18 cellular contexts compared by ENCODE assay signal in genomic region chr3:108410531-108410984, GRCh38.
"Had no signal": no experiment of that assay in that cellular context is flagged by ENCODE, and none has a peak within 500 bp of the region (broad histone marks: within the 10 kb centered on the region; RNA-seq: fewer than 3 reads in every experiment).

No MANE protein-coding gene starts in this region.

- H3K4me3 ChIP-seq: breast epithelium, esophagus muscularis mucosa, thoracic aorta, uterus had no signal

- ATAC-seq: activated T-cell treated with anti-CD3 and anti-CD28 coated beads, Interleukin-2, amount 50 U/mL, for 4 hours; natural killer cell; sciatic nerve; stimulated activated naive CD8-positive, alpha-beta T cell treated with anti-CD3 and anti-CD28 coated beads, Interleukin-15, Interleukin-2, amounts not matched to agents 100 U/mL and 50 U/mL, for 24 hours had no signal

- H3K9me3 ChIP-seq: breast epithelium, esophagus muscularis mucosa, thoracic aorta, uterus had no signal

- H3K4me1 ChIP-seq: uterus had no signal

- H3K27ac ChIP-seq: breast epithelium, esophagus muscularis mucosa, thoracic aorta, uterus had no signal

- H3K27me3 ChIP-seq: breast epithelium, esophagus muscularis mucosa, uterus had no signal

- FAIRE-seq: endometrium had no signal

- H3K36me3 ChIP-seq: breast epithelium, esophagus muscularis mucosa, thoracic aorta, uterus had no signal

- DNase-seq: activated CD4-positive, alpha-beta memory T cell treated with anti-CD3 and anti-CD28 coated beads for 36 hours; activated effector memory CD4-positive, alpha-beta T cell treated with anti-CD3 and anti-CD28 coated beads, Interleukin-2, amount 50 U/mL, for 16 hours; activated T-cell treated with anti-CD3 and anti-CD28 coated beads, Interleukin-2, amount 50 U/mL, for 4 hours; anterior cingulate cortex; foreskin fibroblast; islet precursor cell; natural killer cell; nucleus accumbens; stimulated activated CD4-positive, alpha-beta T cell treated with anti-CD3 and anti-CD28 coated beads, Interleukin-12 subunit alpha, Interleukin-12 subunit beta, amount 100 ng/mL, for 4 hours; stimulated activated CD8-positive, alpha-beta memory T cell treated with anti-CD3 and anti-CD28 coated beads, Interleukin-4, amount 100 ng/mL, for 48 hours; stimulated activated naive CD8-positive, alpha-beta T cell treated with anti-CD3 and anti-CD28 coated beads, Interleukin-15, Interleukin-2, amounts not matched to agents 100 U/mL and 50 U/mL, for 24 hours; SW 1271; uterus had no signal
